7 cellular contexts compared by ENCODE assay signal in the genomic region with DNA sequence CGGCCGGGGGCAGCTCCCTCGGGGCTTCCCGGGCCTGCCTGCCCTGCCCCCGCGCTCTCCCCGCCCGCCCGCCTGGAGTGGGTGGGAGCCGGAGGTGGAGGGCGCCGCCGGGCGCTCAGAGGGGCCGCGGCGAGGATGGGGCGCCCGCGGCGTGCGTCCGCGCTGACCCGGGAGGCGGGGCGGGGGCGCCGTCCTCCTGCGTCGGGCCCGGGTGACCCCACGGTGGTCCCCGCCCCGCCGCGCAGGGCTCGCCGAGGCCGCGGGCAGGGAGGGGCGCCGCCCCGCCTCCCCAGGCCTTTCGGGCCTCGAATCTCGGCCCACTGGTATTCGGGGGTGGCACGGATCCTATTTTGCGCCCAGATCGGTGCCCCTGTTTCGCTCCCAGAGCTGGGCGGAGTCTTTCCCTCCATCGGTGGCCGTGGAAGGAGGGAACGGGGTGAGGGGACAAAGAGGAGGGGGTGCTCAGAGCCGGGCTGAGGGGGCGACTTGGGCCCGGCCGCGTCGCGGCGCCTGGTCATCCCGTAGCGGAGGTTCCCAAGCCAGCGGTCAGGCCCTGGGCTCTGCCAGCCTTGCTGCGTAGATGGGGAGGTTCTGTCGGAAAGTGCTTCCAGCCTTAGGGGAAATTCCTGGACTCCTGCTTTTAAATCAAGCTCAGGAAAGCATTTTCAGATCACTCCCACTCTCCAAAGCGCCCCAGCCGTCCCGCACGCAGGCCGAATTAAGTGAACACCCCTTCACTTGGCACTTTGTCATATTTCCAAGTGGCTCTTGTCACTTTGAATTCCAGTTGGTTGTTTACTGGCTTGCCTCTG. TPM values are rescaled to one million over a fixed set of nuclear protein-coding genes. Genes with fewer than 3 reads are reported as not detected.
DNase-seq lines count a peak whose midpoint lies in the region; ATAC-seq and TF ChIP-seq lines count a peak whose summit lies in the region.

No MANE protein-coding gene starts in this region.

- H2AFZ ChIP-seq in IMR-90 (replicated peaks; ENCODE audit: low read length, poor library complexity) = peak overlapping the region; percentile 97

- in situ Hi-C loops in IMR-90 (cut with MboI; ENCODE audit: low sequenced_read_pairs) = no loop called here

- peak overlapping the region; percentile 87 for H3K4ac ChIP-seq in IMR-90 (ENCODE audit: low read depth, low read length)

- H3K4me1 Mint-ChIP-seq in activated T-cell treated with anti-CD3 and anti-CD28 coated beads, Interleukin-2, amount 50 U/mL, for 72 hours (ENCODE audit: low read depth) = peaks cover 36% of the 10 kb centered on the region
- H3K4me1 Mint-ChIP-seq in nephron progenitor cell = peaks cover 18% of the 10 kb centered on the region

- no peak overlapping the region for H2BK20ac ChIP-seq in IMR-90 (ENCODE audit: low read depth, low read length)

- TF ChIP-seq CTCF in GM12864 (IDR thresholded peaks at IDR 0.05; ENCODE audit: low read depth, low read length, missing control alignments) = no peak
- TF ChIP-seq CTCF in IMR-90 (conservative IDR thresholded peaks at IDR 0.05; ENCODE audit: low read depth, low read length) = no peak
- no peak for TF ChIP-seq CTCF in nephron progenitor cell (IDR thresholded peaks at IDR 0.05)

- H3K9me3 ChIP-seq in IMR-90 (ENCODE audit: control insufficient read depth, insufficient read depth, low read length) (no peaks in the 10 kb centered on the region), aorta (ENCODE audit: control insufficient read depth, low read length) (no peaks in the 10 kb centered on the region)

- ATAC-seq in GM21576 (IDR thresholded peaks at IDR 0.05; ENCODE audit: unreplicated experiment) (peak; percentile 44), IMR-90 (ENCODE audit: low read depth) (peak; percentile 90), aorta (ENCODE audit: low FRiP score) (peak; percentile 89)
- peak; percentile 72 to 76 for ATAC-seq in activated T-cell treated with anti-CD3 and anti-CD28 coated beads, Interleukin-2, amount 50 U/mL, for 72 hours (replicated peaks in 1 of 2)

- H4K8ac ChIP-seq in IMR-90 (ENCODE audit: low read depth in 2 of 2, low read length in 2 of 2) = peak overlapping the region; percentile 95 to 96

- no peaks in the 10 kb centered on the region for H3K9me1 ChIP-seq in IMR-90 (ENCODE audit: insufficient read depth, low read length)

- H3K4me1 ChIP-seq in IMR-90 (ENCODE audit: control insufficient read depth, insufficient read depth, low read length) (peaks cover 5% of the 10 kb centered on the region; the same call in 1 of the 2 replicates), aorta (ENCODE audit: control insufficient read depth in 1 of 2, insufficient read depth in 2 of 2, low read length in 2 of 2) (peaks cover 0 to 8% of the 10 kb centered on the region in 2 donors)

- H3K56ac ChIP-seq in IMR-90 (ENCODE audit: extremely low read depth, insufficient read depth, low read length) = peak overlapping the region; percentile 60

- peak overlapping the region; percentile 93 for H4K5ac ChIP-seq in IMR-90 (ENCODE audit: low read depth, low read length)

- peaks cover 0 to 7% of the 10 kb centered on the region in 2 experiments; a peak in 1 of 4 replicates for H3K79me1 ChIP-seq in IMR-90 (ENCODE audit: low read depth in 1 of 2, low read length in 2 of 2)

- peak overlapping the region; percentile 85 for H3K14ac ChIP-seq in IMR-90 (replicated peaks; ENCODE audit: low read depth, low read length)

- peaks cover 0 to 3% of the 10 kb centered on the region in 2 donors for H3K36me3 Mint-ChIP-seq in activated T-cell treated with anti-CD3 and anti-CD28 coated beads, Interleukin-2, amount 50 U/mL, for 72 hours (ENCODE audit: insufficient read depth in 2 of 2)
- peaks cover 4% of the 10 kb centered on the region for H3K36me3 Mint-ChIP-seq in nephron progenitor cell (ENCODE audit: low read depth)

- no peak for TF ChIP-seq POLR2A in IMR-90 (IDR thresholded peaks at IDR 0.05; ENCODE audit: low read depth, low read length)

- H3K27ac ChIP-seq in IMR-90 (ENCODE audit: insufficient read depth, low read length) (peak overlapping the region; percentile 82), aorta (ENCODE audit: low read depth in 1 of 2, low read length in 2 of 2) (peak overlapping the region; percentile 78 to 92)

- H2BK120ac ChIP-seq in IMR-90 (ENCODE audit: low read depth, low read length) = peak overlapping the region; percentile 52; the same call in 1 of the 2 replicates

- peak overlapping the region; percentile 57 for H3K4me2 ChIP-seq in IMR-90 (ENCODE audit: low read depth, low read length)

- dilution Hi-C loops in IMR-90 (cut with HindIII; ENCODE audit: low sequenced_read_pairs, unreplicated experiment) = no loop called here

- peak overlapping the region; percentile 86 for H4K91ac ChIP-seq in IMR-90 (ENCODE audit: insufficient read depth, low read depth, low read length)

- H3K18ac ChIP-seq in IMR-90 (ENCODE audit: low read depth, low read length) = peak overlapping the region; percentile 89

- H3K27me3 Mint-ChIP-seq in activated T-cell treated with anti-CD3 and anti-CD28 coated beads, Interleukin-2, amount 50 U/mL, for 72 hours (ENCODE audit: low read depth) = no peaks in the 10 kb centered on the region
- peaks cover 13% of the 10 kb centered on the region for H3K27me3 Mint-ChIP-seq in nephron progenitor cell (ENCODE audit: low read depth, poor library complexity)

- peak overlapping the region; percentile 93 for H2AK9ac ChIP-seq in IMR-90 (replicated peaks; ENCODE audit: low read depth, low read length, poor library complexity)

- peak overlapping the region; percentile 26; the same call in 1 of the 2 replicates for H2AK5ac ChIP-seq in IMR-90 (ENCODE audit: low read depth, low read length)

- CTCF ChIA-PET in IMR-90 (lab: Yijun Ruan, JAX) = interaction anchor here (0.5 to 0.6 kb wide), 2 partner anchors 109 to 665 kb away, joined by 4 to 5 read pairs; no protein-coding TSS in a partner anchor

- no peak overlapping the region for H3K27ac Mint-ChIP-seq in activated T-cell treated with anti-CD3 and anti-CD28 coated beads, Interleukin-2, amount 50 U/mL, for 72 hours
- H3K27ac Mint-ChIP-seq in nephron progenitor cell = no peak overlapping the region

- H3K9me3 Mint-ChIP-seq in activated T-cell treated with anti-CD3 and anti-CD28 coated beads, Interleukin-2, amount 50 U/mL, for 72 hours = no peaks in the 10 kb centered on the region
- H3K9me3 Mint-ChIP-seq in nephron progenitor cell = no peaks in the 10 kb centered on the region

- peak overlapping the region; percentile 85; the same call in 1 of the 2 replicates for H3K23ac ChIP-seq in IMR-90 (ENCODE audit: low read depth, low read length)

- intact Hi-C loops in IMR-90 (cut with micrococcal nuclease) = loop anchor here (5.0 to 10.0 kb wide), 2 partner anchors 104 to 668 kb away; no protein-coding TSS in a partner anchor
- intact Hi-C loops in aorta (cut with DNase I) = loop anchor here (5.0 kb wide), 3 partner anchors 94 to 691 kb away; no protein-coding TSS in a partner anchor

- H3K4me3 ChIP-seq in GM12864 (ENCODE audit: low read depth, low read length) = peak overlapping the region; percentile 88
- H3K4me3 ChIP-seq in IMR-90 (ENCODE audit: insufficient read depth, low read depth, low read length) = peak overlapping the region; percentile 80
- H3K4me3 ChIP-seq in aorta (ENCODE audit: low read length in 2 of 2) = peak overlapping the region; percentile 77 to 96

- H2BK15ac ChIP-seq in IMR-90 (ENCODE audit: low read depth, low read length) = no peak overlapping the region

- POLR2A ChIA-PET in IMR-90 (lab: Charles Lee; ENCODE audit: unreplicated experiment) = interaction anchor here (0.6 kb wide), 2 partner anchors 14 to 311 kb away, joined by 5 to 7 read pairs; no protein-coding TSS in a partner anchor

- no TSS peak for BruUV-seq in IMR-90 (replicated peaks; lab: Mats Ljungman, UMichigan)

- H3K36me3 ChIP-seq in IMR-90 (ENCODE audit: control insufficient read depth, insufficient read depth, low read length) = no peaks in the 10 kb centered on the region
- no peaks in the 10 kb centered on the region for H3K36me3 ChIP-seq in aorta (ENCODE audit: control insufficient read depth in 1 of 2, insufficient read depth in 2 of 2, low read length in 1 of 2)

- no peak for DNase-seq in GM12864 (ENCODE audit: low read depth)
- DNase-seq in IMR-90 = peak; percentile 35
- DNase-seq in activated T-cell treated with anti-CD3 and anti-CD28 coated beads, Interleukin-2, amount 50 U/mL, for 72 hours = peak in 1 of 2 donors; percentile 58
- peak; percentile 15 for DNase-seq in foreskin melanocyte
- peak; percentile 71 for DNase-seq in nephron progenitor cell
- peak; percentile 66 to 85 for DNase-seq in aorta

- TF ChIP-seq RAD21 in IMR-90 (IDR thresholded peaks at IDR 0.05; ENCODE audit: low read length) = no peak

- WGBS in IMR-90 (ENCODE audit: extremely low coverage in 2 of 2, insufficient read length in 1 of 2), 2 experiments = 2% methylated on average over 9 of the region's 74 CpGs; no CpG with 5 or more reads in 1 of the 2 experiments
- 1% methylated on average over 56 to 74 of the region's 74 CpGs for WGBS in aorta, 2 donors

- no peaks in the 10 kb centered on the region for H4K20me1 ChIP-seq in IMR-90 (ENCODE audit: insufficient read depth, low read length)

- H3K9ac ChIP-seq in IMR-90 (ENCODE audit: low read depth, low read length) = peak overlapping the region; percentile 91

- H3K4me3 Mint-ChIP-seq in activated T-cell treated with anti-CD3 and anti-CD28 coated beads, Interleukin-2, amount 50 U/mL, for 72 hours = peak overlapping the region; percentile 73 to 75
- H3K4me3 Mint-ChIP-seq in nephron progenitor cell = peak overlapping the region; percentile 78

- H3K27me3 ChIP-seq in IMR-90 (ENCODE audit: control insufficient read depth, insufficient read depth, low read length) (no peaks in the 10 kb centered on the region), aorta (ENCODE audit: control insufficient read depth in 1 of 2, insufficient read depth in 2 of 2, low read length in 1 of 2) (no peaks in the 10 kb centered on the region)

- peak overlapping the region; percentile 25 for H2BK5ac ChIP-seq in IMR-90 (ENCODE audit: low read depth, low read length, poor library complexity, severe bottlenecking)

RNA-seq across cellular contexts. Expression of a gene that starts 0.5 kb away (rescaled TPM):
- 3.4 and 5.3 TPM in 2 replicates for total RNA-seq in IMR-90 (2012; rRNA removed)
- 1.3 and 2.0 TPM in 2 replicates for polyA plus RNA-seq in IMR-90 (2012; rRNA removed)
- 0.32 and 0.41 TPM in 2 replicates for polyA plus RNA-seq in IMR-90 (2012; cell fraction: cytosol; rRNA removed)
- 0.34 and 2.7 TPM in 2 replicates for polyA plus RNA-seq in IMR-90 (2012; cell fraction: nucleus; rRNA removed; ENCODE audit: low replicate concordance)
- 10 to 100 TPM; 21.6 to 25.3 TPM for total RNA-seq in activated T-cell treated with anti-CD3 and anti-CD28 coated beads, Interleukin-2, amount 50 U/mL, for 72 hours
- total RNA-seq in aorta = 10 to 100 TPM; 36.1 to 47.1 TPM
- 10 to 100 TPM in 1 of 2 donors, 1 to 10 TPM in 1; 8.0 to 12.5 TPM for polyA plus RNA-seq in aorta

RNA-seq across cellular contexts. Expression of a gene that starts 17.9 kb away (rescaled TPM):
- total RNA-seq in IMR-90 (2012; rRNA removed) (14.3 and 21.4 TPM in 2 replicates), aorta (10 to 100 TPM; 54.4 to 60.4 TPM)
- polyA plus RNA-seq in IMR-90 (2012; rRNA removed) (32.7 and 35.2 TPM in 2 replicates), aorta (10 to 100 TPM; 34.8 to 64.5 TPM)
- polyA plus RNA-seq in IMR-90 (2012; cell fraction: cytosol; rRNA removed) = 31.3 and 47.5 TPM in 2 replicates
- 12.5 and 19.5 TPM in 2 replicates for polyA plus RNA-seq in IMR-90 (2012; cell fraction: nucleus; rRNA removed; ENCODE audit: low replicate concordance)
- total RNA-seq in activated T-cell treated with anti-CD3 and anti-CD28 coated beads, Interleukin-2, amount 50 U/mL, for 72 hours = 10 to 100 TPM; 28.7 to 35.3 TPM
